In genomic region chr7:66920769-66921395, GRCh38 we compare ENCODE assay signal across 8 cellular contexts. TPM values are rescaled to one million over a fixed set of nuclear protein-coding genes. Genes with fewer than 3 reads are reported as not detected.
DNase-seq lines count a peak whose midpoint lies in the region; ATAC-seq, FAIRE-seq and TF ChIP-seq lines count a peak whose summit lies in the region.

A gene with protein sequence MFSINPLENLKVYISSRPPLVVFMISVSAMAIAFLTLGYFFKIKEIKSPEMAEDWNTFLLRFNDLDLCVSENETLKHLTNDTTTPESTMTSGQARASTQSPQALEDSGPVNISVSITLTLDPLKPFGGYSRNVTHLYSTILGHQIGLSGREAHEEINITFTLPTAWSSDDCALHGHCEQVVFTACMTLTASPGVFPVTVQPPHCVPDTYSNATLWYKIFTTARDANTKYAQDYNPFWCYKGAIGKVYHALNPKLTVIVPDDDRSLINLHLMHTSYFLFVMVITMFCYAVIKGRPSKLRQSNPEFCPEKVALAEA (plus strand): TSS chr7:66921225. CDS start chr7:66941866, 20,641 bp downstream.

- peaks cover 52% of the 10 kb centered on the region for H3K79me2 ChIP-seq in astrocyte (ENCODE audit: insufficient read depth, low read length)

- TF ChIP-seq CTCF in astrocyte (IDR thresholded peaks at IDR 0.05; ENCODE audit: insufficient read depth, low read depth, low read length): no peak
- no peak for TF ChIP-seq CTCF in uterus (IDR thresholded peaks at IDR 0.05)

- H3K27me3 Mint-ChIP-seq in astrocyte (ENCODE audit: low read depth, unreplicated experiment): no peaks in the 10 kb centered on the region

- peaks cover 6% of the 10 kb centered on the region for H3K4me1 ChIP-seq in astrocyte (ENCODE audit: insufficient read depth, low read length)
- no peaks in the 10 kb centered on the region for H3K4me1 ChIP-seq in right cardiac atrium (ENCODE audit: control insufficient read depth, insufficient read depth, low read length)
- peaks cover 0 to 24% of the 10 kb centered on the region in 2 donors for H3K4me1 ChIP-seq in uterus

- peak; percentile 61 for ATAC-seq in GM18499 (IDR thresholded peaks at IDR 0.05; ENCODE audit: insufficient read depth, unreplicated experiment)
- peak; percentile 82 for ATAC-seq in HG02884 (IDR thresholded peaks at IDR 0.05; ENCODE audit: unreplicated experiment)
- ATAC-seq in right cardiac atrium: peak; percentile 95 to 96

- peaks cover 6% of the 10 kb centered on the region for H3K36me3 Mint-ChIP-seq in astrocyte (ENCODE audit: low read depth, unreplicated experiment)

- H4K20me1 ChIP-seq in astrocyte (ENCODE audit: insufficient read depth, low read length): peaks cover 32% of the 10 kb centered on the region

- peak within 1 kb of the TSS; percentile 93 for H3K4me2 ChIP-seq in astrocyte (ENCODE audit: low read length)

- peak in 1 of 2 donors; percentile 34 for TF ChIP-seq POLR2A in uterus (IDR thresholded peaks at IDR 0.05)

- H3K27me3 ChIP-seq in astrocyte (ENCODE audit: insufficient read depth, low read length): no peaks in the 10 kb centered on the region
- no peaks in the 10 kb centered on the region for H3K27me3 ChIP-seq in right cardiac atrium (ENCODE audit: control insufficient read depth, insufficient read depth)
- H3K27me3 ChIP-seq in uterus: no peaks in the 10 kb centered on the region

- no peaks in the 10 kb centered on the region for H3K9me3 Mint-ChIP-seq in astrocyte (ENCODE audit: unreplicated experiment)

- intact Hi-C loops in right cardiac atrium (cut with DNase I) (no loop called here), uterus (cut with DNase I; ENCODE audit: low total_unique reads) (no loop called here)

- WGBS in right cardiac atrium: 1% methylated on average over 67 of the region's 67 CpGs

- H3K27ac Mint-ChIP-seq in astrocyte (ENCODE audit: unreplicated experiment): peak within 1 kb of the TSS; percentile 79

- H3K9me3 ChIP-seq in astrocyte (ENCODE audit: insufficient read depth, low read depth, low read length) (no peaks in the 10 kb centered on the region), right cardiac atrium (ENCODE audit: control insufficient read depth, low read length) (no peaks in the 10 kb centered on the region), uterus (no peaks in the 10 kb centered on the region)

- peak; percentile 57 for DNase-seq in NCI-H187 treated with DMSO at 0.1 percent for 48 hours (lab: John Stamatoyannopoulos, UW)
- peak; percentile 87 for DNase-seq in T-helper 22 cell (ENCODE audit: low read depth)
- DNase-seq in astrocyte (ENCODE audit: low read depth): peak; percentile 67
- DNase-seq in right cardiac atrium: peak; percentile 93 to 97 (median 97)
- DNase-seq in putamen (ENCODE audit: low spot score): peak; percentile 89
- peak; percentile 83 to 88 for DNase-seq in uterus

- H3K27ac ChIP-seq in astrocyte (ENCODE audit: low read depth, low read length): peak within 1 kb of the TSS; percentile 72
- peak within 1 kb of the TSS; percentile 74 for H3K27ac ChIP-seq in right cardiac atrium (ENCODE audit: low read length)
- peak within 1 kb of the TSS; percentile 59 to 80 for H3K27ac ChIP-seq in uterus

- H2AFZ ChIP-seq in astrocyte (ENCODE audit: low read depth, low read length): peak within 1 kb of the TSS; percentile 100

- H3K4me3 Mint-ChIP-seq in astrocyte (ENCODE audit: unreplicated experiment): peak within 1 kb of the TSS; percentile 98

- H3K36me3 ChIP-seq in astrocyte (ENCODE audit: insufficient read depth, low read length): peaks cover 5% of the 10 kb centered on the region
- H3K36me3 ChIP-seq in uterus: no peaks in the 10 kb centered on the region

- H3K4me1 Mint-ChIP-seq in astrocyte (ENCODE audit: low read depth, unreplicated experiment): peaks cover 5% of the 10 kb centered on the region

- H3K9ac ChIP-seq in astrocyte (ENCODE audit: low read length): peak within 1 kb of the TSS; percentile 92

- H3K4me3 ChIP-seq in astrocyte (ENCODE audit: insufficient read depth, low read depth, low read length) (peak within 1 kb of the TSS; percentile 81), right cardiac atrium (ENCODE audit: low read length) (peak within 1 kb of the TSS; percentile 88), uterus (peak within 1 kb of the TSS; percentile 74 to 97)

- no peak for FAIRE-seq in astrocyte (lab: Jason Lieb, UNC)

RNA-seq across cellular contexts. Expression of the gene that starts here (rescaled TPM):
- 96.1 and 98.0 TPM in 2 replicates for total RNA-seq in astrocyte
- 10 to 100 TPM; 56.2 to 67.3 (median 60.6) TPM for total RNA-seq in right cardiac atrium
- 26.9 TPM for polyA plus RNA-seq in right cardiac atrium
- total RNA-seq in uterus: 100 to 1,000 TPM in 1 of 4 donors, 10 to 100 TPM in 3; 68.5 to 113 (median 83.4) TPM

Comparison
In these comparisons a context has a peak if more than half of its experiments do, and no peak if none do; other contexts are left out.
1. Peak in every context shown above with its lines: DNase-seq, ATAC-seq, H3K4me3 ChIP-seq and H3K27ac ChIP-seq.